ENCODE assay signal across 8 cellular contexts in genomic region chr1:25906644-25907300, GRCh38. TPM values are rescaled to one million over a fixed set of nuclear protein-coding genes. Genes with fewer than 3 reads are reported as not detected.
DNase-seq lines count a peak whose midpoint lies in the region; ATAC-seq and TF ChIP-seq lines count a peak whose summit lies in the region.

No MANE protein-coding gene starts in this region.

- H3K4me3 ChIP-seq in PC-9, result peak overlapping the region; percentile 92; the same call in 1 of the 2 replicates

- H3K9me3 ChIP-seq in PC-9 (ENCODE audit: insufficient read depth, low read depth), result no peaks in the 10 kb centered on the region

- H3K4me1 ChIP-seq in PC-9 (replicated peaks; ENCODE audit: insufficient read depth), result peaks cover 15% of the 10 kb centered on the region

- peak overlapping the region; percentile 91 for H3K4me3 Mint-ChIP-seq in MCF 10A (ENCODE audit: unreplicated experiment)

- DNase-seq in NCI-H1436 (lab: John Stamatoyannopoulos, UW), result peak; percentile 61
- DNase-seq in NCI-H1436 treated with DMSO at 0.1 percent for 48 hours (lab: John Stamatoyannopoulos, UW), result no peak
- DNase-seq in PC-9, result no peak
- DNase-seq in MCF 10A (ENCODE audit: unreplicated experiment), result no peak
- no peak for DNase-seq in left colon
- DNase-seq in stimulated activated CD4-positive, alpha-beta T cell treated with anti-CD3 and anti-CD28 coated beads, Interleukin-4, amount 100 ng/mL, for 24 hours, result peak; percentile 39

- H3K36me3 ChIP-seq in PC-9 (ENCODE audit: low read depth), result no peaks in the 10 kb centered on the region; the same call in 1 of the 2 replicates

- H3K4me1 Mint-ChIP-seq in MCF 10A (ENCODE audit: insufficient read depth, unreplicated experiment), result peaks cover 6% of the 10 kb centered on the region

- H3K9me3 Mint-ChIP-seq in MCF 10A (ENCODE audit: unreplicated experiment), result no peaks in the 10 kb centered on the region

- CTCF ChIA-PET in PC-9 (lab: Charles Lee), result interaction anchor here (0.6 kb wide), 2 partner anchors 146 to 373 kb away, joined by 3 to 5 read pairs; no protein-coding TSS in a partner anchor
- CTCF ChIA-PET in MCF 10A (lab: Yijun Ruan, JAX), result interaction anchor here (0.6 to 1.0 kb wide), 2 partner anchors 90 to 547 kb away, joined by 3 to 4 read pairs; partner anchors contain the start of gene PAFAH2

- H3K27ac ChIP-seq in PC-9, result no peak overlapping the region

- TF ChIP-seq CTCF in PC-9 (conservative IDR thresholded peaks at IDR 0.05), result no peak
- TF ChIP-seq CTCF in MCF 10A (IDR thresholded peaks at IDR 0.05; ENCODE audit: unreplicated experiment), result no peak

- peak overlapping the region; percentile 99 for H3K4me2 ChIP-seq in PC-9

- no TSS peak for BruUV-seq in PC-9 (replicated peaks; lab: Mats Ljungman, UMichigan)
- no TSS peak for BruUV-seq in MCF 10A (replicated peaks; lab: Mats Ljungman, UMichigan)

- H2AFZ ChIP-seq in PC-9, result no peak overlapping the region; the same call in 1 of the 2 replicates

- ATAC-seq in left colon, result peak; percentile 27
- ATAC-seq in HG03520 (IDR thresholded peaks at IDR 0.05; ENCODE audit: unreplicated experiment), result no peak
- ATAC-seq in GM21515 (IDR thresholded peaks at IDR 0.05; ENCODE audit: unreplicated experiment), result no peak

- H3K36me3 Mint-ChIP-seq in MCF 10A (ENCODE audit: insufficient read depth, unreplicated experiment), result no peaks in the 10 kb centered on the region

- intact Hi-C loops in PC-9 (cut with micrococcal nuclease; ENCODE audit: unreplicated experiment) (loop anchor here (5.0 kb wide), 1 partner anchor 84 kb away; no protein-coding TSS in a partner anchor), MCF 10A (cut with micrococcal nuclease) (no loop called here), left colon (cut with DNase I, micrococcal nuclease) (no loop called here)

- H3K79me2 ChIP-seq in PC-9 (ENCODE audit: low read depth), result peaks cover 28% of the 10 kb centered on the region

- no peaks in the 10 kb centered on the region; the same call in 1 of the 2 replicates for H4K20me1 ChIP-seq in PC-9 (ENCODE audit: insufficient read depth)

- no peaks in the 10 kb centered on the region for H3K27me3 ChIP-seq in PC-9 (ENCODE audit: insufficient read depth, low read depth)

- POLR2A ChIA-PET in PC-9 (lab: Charles Lee; ENCODE audit: unreplicated experiment) (interaction anchor here (0.5 kb wide), 1 partner anchor 70 kb away, joined by 6 read pairs; no protein-coding TSS in a partner anchor), MCF 10A (lab: Yijun Ruan, JAX) (interaction anchor here (0.8 to 6.4 kb wide), 3 partner anchors 11 to 89 kb away, joined by 4 to 75 read pairs (median 27); partner anchors contain the start of gene PAFAH2)

- H3K9me2 ChIP-seq in PC-9 (ENCODE audit: insufficient read depth), result no peaks in the 10 kb centered on the region

- no peak overlapping the region for H3K27ac Mint-ChIP-seq in MCF 10A (ENCODE audit: low read depth, unreplicated experiment)

- H3K27me3 Mint-ChIP-seq in MCF 10A (ENCODE audit: insufficient read depth, unreplicated experiment), result no peaks in the 10 kb centered on the region

- peaks cover 6% of the 10 kb centered on the region; the same call in 1 of the 2 replicates for H3F3A ChIP-seq in PC-9 (ENCODE audit: insufficient read depth, low read depth)

RNA-seq across cellular contexts. Expression of gene STMN1, which starts 0.6 kb away (rescaled TPM):
- total RNA-seq in PC-9 (2021), result 302 and 349 TPM in 2 replicates
- total RNA-seq in MCF 10A (2022), result 99.3 and 137 TPM in 2 replicates
- total RNA-seq in left colon, result 10 to 100 TPM; 27.8 to 52.6 TPM

RNA-seq across cellular contexts. Expression of gene PAQR7, which starts 31.3 kb away (rescaled TPM):
- 30.2 and 34.0 TPM in 2 replicates for total RNA-seq in PC-9 (2021)
- 3.8 and 4.4 TPM in 2 replicates for total RNA-seq in MCF 10A (2022)
- 1 to 10 TPM; 2.3 to 3.3 TPM for total RNA-seq in left colon

RNA-seq across cellular contexts. Expression of gene AUNIP, which starts 47.5 kb away (rescaled TPM):
- 11.0 and 11.3 TPM in 2 replicates for total RNA-seq in PC-9 (2021)
- 5.2 and 9.4 TPM in 2 replicates for total RNA-seq in MCF 10A (2022)
- total RNA-seq in left colon, result under 1 TPM in 1 of 2 donors, not detected in 1; 0.98 TPM

Comparison
In these comparisons a context has a peak if more than half of its experiments do, and no peak if none do; other contexts are left out.
1. DNase-seq: peak in NCI-H1436 (single experiment) and stimulated activated CD4-positive, alpha-beta T cell treated with anti-CD3 and anti-CD28 coated beads, Interleukin-4, amount 100 ng/mL, for 24 hours (single experiment); none in NCI-H1436 treated with DMSO at 0.1 percent for 48 hours (single experiment), PC-9 (0 of 2), MCF 10A (single experiment) and left colon (0 of 2).